Comparison of ENCODE assay signal across 1 cellular context in the genomic region with DNA sequence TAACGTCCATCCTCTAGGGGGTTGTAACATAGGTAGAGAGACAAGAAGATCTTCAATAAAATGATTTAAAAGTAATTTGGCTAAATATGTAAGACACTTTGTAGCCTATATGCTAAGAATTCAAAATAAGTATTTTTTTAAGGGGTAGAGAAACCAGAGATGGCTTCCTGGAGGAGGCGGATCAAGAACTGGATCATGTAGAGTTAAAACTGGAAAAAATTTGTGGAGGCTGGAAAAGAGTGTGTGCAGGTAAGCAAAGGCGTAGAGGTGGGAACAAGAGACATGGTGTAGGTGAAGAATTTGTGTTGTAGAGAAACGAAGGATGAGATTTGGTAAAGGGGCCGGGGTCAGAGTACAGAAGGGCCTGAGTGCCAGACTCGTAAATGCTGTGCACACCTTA.
TF ChIP-seq lines count a peak whose summit lies in the region.

No MANE protein-coding gene starts in this region.

TF ChIP-seq in A549, 52 proteins besides CTCF, POLR2A, EP300 and RAD21:
- TF ChIP-seq, protein P1, sequence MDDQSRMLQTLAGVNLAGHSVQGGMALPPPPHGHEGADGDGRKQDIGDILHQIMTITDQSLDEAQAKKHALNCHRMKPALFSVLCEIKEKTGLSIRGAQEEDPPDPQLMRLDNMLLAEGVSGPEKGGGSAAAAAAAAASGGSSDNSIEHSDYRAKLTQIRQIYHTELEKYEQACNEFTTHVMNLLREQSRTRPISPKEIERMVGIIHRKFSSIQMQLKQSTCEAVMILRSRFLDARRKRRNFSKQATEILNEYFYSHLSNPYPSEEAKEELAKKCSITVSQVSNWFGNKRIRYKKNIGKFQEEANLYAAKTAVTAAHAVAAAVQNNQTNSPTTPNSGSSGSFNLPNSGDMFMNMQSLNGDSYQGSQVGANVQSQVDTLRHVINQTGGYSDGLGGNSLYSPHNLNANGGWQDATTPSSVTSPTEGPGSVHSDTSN (IDR thresholded peaks at IDR 0.05) = no peak
- peak; percentile 40 for TF ChIP-seq ZFP36 (IDR thresholded peaks at IDR 0.05; ENCODE audit: borderline replicate concordance, partially characterized antibody)
